Comparison of ENCODE assay signal across 1 cellular context in genomic region chr6:24721461-24722215, GRCh38.
A peak's percentile ranks its signal among the peaks of the same experiment; 100 is the strongest.
TF ChIP-seq lines count a peak whose summit lies in the region.

No MANE protein-coding gene starts in this region.

TF ChIP-seq in HEK293, 187 proteins besides CTCF, POLR2A, EP300 and RAD21 (continued from another document):
- TF ChIP-seq PBX3 (CRISPR knock-in tag; IDR thresholded peaks at IDR 0.05): peak; percentile 47; the same call in 1 of the 2 replicates
- TF ChIP-seq, protein P1, sequence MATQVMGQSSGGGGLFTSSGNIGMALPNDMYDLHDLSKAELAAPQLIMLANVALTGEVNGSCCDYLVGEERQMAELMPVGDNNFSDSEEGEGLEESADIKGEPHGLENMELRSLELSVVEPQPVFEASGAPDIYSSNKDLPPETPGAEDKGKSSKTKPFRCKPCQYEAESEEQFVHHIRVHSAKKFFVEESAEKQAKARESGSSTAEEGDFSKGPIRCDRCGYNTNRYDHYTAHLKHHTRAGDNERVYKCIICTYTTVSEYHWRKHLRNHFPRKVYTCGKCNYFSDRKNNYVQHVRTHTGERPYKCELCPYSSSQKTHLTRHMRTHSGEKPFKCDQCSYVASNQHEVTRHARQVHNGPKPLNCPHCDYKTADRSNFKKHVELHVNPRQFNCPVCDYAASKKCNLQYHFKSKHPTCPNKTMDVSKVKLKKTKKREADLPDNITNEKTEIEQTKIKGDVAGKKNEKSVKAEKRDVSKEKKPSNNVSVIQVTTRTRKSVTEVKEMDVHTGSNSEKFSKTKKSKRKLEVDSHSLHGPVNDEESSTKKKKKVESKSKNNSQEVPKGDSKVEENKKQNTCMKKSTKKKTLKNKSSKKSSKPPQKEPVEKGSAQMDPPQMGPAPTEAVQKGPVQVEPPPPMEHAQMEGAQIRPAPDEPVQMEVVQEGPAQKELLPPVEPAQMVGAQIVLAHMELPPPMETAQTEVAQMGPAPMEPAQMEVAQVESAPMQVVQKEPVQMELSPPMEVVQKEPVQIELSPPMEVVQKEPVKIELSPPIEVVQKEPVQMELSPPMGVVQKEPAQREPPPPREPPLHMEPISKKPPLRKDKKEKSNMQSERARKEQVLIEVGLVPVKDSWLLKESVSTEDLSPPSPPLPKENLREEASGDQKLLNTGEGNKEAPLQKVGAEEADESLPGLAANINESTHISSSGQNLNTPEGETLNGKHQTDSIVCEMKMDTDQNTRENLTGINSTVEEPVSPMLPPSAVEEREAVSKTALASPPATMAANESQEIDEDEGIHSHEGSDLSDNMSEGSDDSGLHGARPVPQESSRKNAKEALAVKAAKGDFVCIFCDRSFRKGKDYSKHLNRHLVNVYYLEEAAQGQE (tag by site-specific recombination; IDR thresholded peaks at IDR 0.05): 0 out of 2 replicates have a peak, but pooled peaks have one; percentile 41
TF ChIP-seq in HEK293: peak in this region for 32.
